ENCODE assay signal across 34 cellular contexts in the genomic region with DNA sequence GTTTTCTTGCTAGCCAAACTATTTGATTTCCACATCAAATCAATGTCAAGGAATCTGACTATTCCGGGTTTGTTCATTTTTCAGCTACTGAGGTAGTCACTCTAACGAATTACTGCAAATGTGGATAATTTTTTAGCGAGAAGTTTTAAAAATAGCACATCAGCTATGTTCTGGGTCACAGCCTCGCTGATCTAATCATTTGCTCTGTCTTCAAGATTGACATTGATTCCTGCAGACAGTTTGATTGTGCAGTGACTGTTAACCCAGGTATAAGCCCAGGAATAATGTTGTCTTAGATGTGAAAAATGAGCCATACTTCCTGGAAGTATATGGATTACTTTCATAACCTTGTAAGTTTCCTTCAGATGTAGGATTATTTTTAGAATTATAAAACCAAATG.
A peak's percentile ranks its signal among the peaks of the same experiment; 100 is the strongest.
DNase-seq lines count a peak whose midpoint lies in the region; ATAC-seq, FAIRE-seq and TF ChIP-seq lines count a peak whose summit lies in the region.
"Had no signal": no experiment of that assay in that cellular context is flagged by ENCODE, and none has a peak within 500 bp of the region (broad histone marks: within the 10 kb centered on the region; RNA-seq: fewer than 3 reads in every experiment).

No MANE protein-coding gene starts in this region.

- no peaks in the 10 kb centered on the region; the same call in 1 of the 2 replicates for H3K4me1 ChIP-seq in SJCRH30
- H3K4me1 ChIP-seq: A549; BE2C; BLaER1; BLaER1 treated with 17β-estradiol and CSF1 and Interleukin-3, amounts not matched to agents 10 nM and 100 nM; Caco-2 had no signal

- no peak overlapping the region for H2AFZ ChIP-seq in neural cell (ENCODE audit: low read depth, low read length)

- H3K9ac ChIP-seq in neural cell (ENCODE audit: low read length), result no peak overlapping the region
- H3K9ac ChIP-seq: BLaER1; BLaER1 treated with 17β-estradiol and CSF1 and Interleukin-3, amounts not matched to agents 10 nM and 100 nM had no signal

- H3K27me3 ChIP-seq in bronchial epithelial cell (ENCODE audit: control insufficient read depth, insufficient read depth, low read length) (no peaks in the 10 kb centered on the region), neural cell (ENCODE audit: insufficient read depth, low read depth, low read length) (no peaks in the 10 kb centered on the region), SJCRH30 (no peaks in the 10 kb centered on the region)
- H3K27me3 ChIP-seq: BE2C; BLaER1; BLaER1 treated with 17β-estradiol and CSF1 and Interleukin-3, amounts not matched to agents 10 nM and 100 nM had no signal

- H4K20me1 ChIP-seq in neural cell (ENCODE audit: insufficient read depth), result no peaks in the 10 kb centered on the region
- H4K20me1 ChIP-seq: BLaER1; BLaER1 treated with 17β-estradiol and CSF1 and Interleukin-3, amounts not matched to agents 10 nM and 100 nM had no signal

- ATAC-seq in GM21526 (IDR thresholded peaks at IDR 0.05; ENCODE audit: low FRiP score, unreplicated experiment) (no peak), left ventricle myocardium superior (no peak)
- ATAC-seq: A549; CD8-positive, alpha-beta T cell had no signal

- H3F3A ChIP-seq in neural cell (ENCODE audit: insufficient read depth, low read length, poor library complexity, severe bottlenecking), result no peaks in the 10 kb centered on the region

- no peaks in the 10 kb centered on the region for H3K9me2 ChIP-seq in neural cell (ENCODE audit: insufficient read depth, low read length)

- H3K79me2 ChIP-seq in neural cell (replicated peaks; ENCODE audit: insufficient read depth, low read length), result no peaks in the 10 kb centered on the region

- TF ChIP-seq RAD21 in neural cell (conservative IDR thresholded peaks at IDR 0.05), result no peak

- H3K36me3 ChIP-seq in bronchial epithelial cell (ENCODE audit: control insufficient read depth, insufficient read depth, low read length) (no peaks in the 10 kb centered on the region), neural cell (ENCODE audit: insufficient read depth, low read length) (no peaks in the 10 kb centered on the region), SJCRH30 (no peaks in the 10 kb centered on the region)
- H3K36me3 ChIP-seq: BE2C; BLaER1; BLaER1 treated with 17β-estradiol and CSF1 and Interleukin-3, amounts not matched to agents 10 nM and 100 nM had no signal

- FAIRE-seq in D721Med (lab: Jason Lieb, UNC), result peak; percentile 91
- no peak for FAIRE-seq in bronchial epithelial cell (lab: Jason Lieb, UNC)
- FAIRE-seq in HTR-8/SVneo (lab: Jason Lieb, UNC), result no peak
- FAIRE-seq: A204.1, A549 had no signal

- no peak overlapping the region for H3K4me2 ChIP-seq in neural cell (ENCODE audit: low read length)
- H3K4me2 ChIP-seq: A549; BLaER1; BLaER1 treated with 17β-estradiol and CSF1 and Interleukin-3, amounts not matched to agents 10 nM and 100 nM had no signal

- TF ChIP-seq CTCF in D721Med (IDR thresholded peaks at IDR 0.05; ENCODE audit: insufficient read depth, missing control alignments), result no peak
- no peak for TF ChIP-seq CTCF in bronchial epithelial cell (IDR thresholded peaks at IDR 0.05; ENCODE audit: insufficient read depth, low read length, severe bottlenecking)
- no peak for TF ChIP-seq CTCF in neural cell (IDR thresholded peaks at IDR 0.05; ENCODE audit: poor library complexity, severe bottlenecking)

- peak; percentile 88 for TF ChIP-seq EP300 in neural cell (conservative IDR thresholded peaks at IDR 0.05; ENCODE audit: poor library complexity, severe bottlenecking)

- H3K27ac ChIP-seq in neural cell (ENCODE audit: low read length) (peak overlapping the region; percentile 37), SJCRH30 (no peak overlapping the region)
- H3K27ac ChIP-seq: 22Rv1; A549; BLaER1; BLaER1 treated with 17β-estradiol and CSF1 and Interleukin-3, amounts not matched to agents 10 nM and 100 nM; C4-2B had no signal

- no peaks in the 10 kb centered on the region for H3K9me3 ChIP-seq in neural cell (ENCODE audit: low read length)
- H3K9me3 ChIP-seq in SJCRH30 (replicated peaks), result no peaks in the 10 kb centered on the region
- H3K9me3 ChIP-seq: A549; BE2C; BLaER1; BLaER1 treated with 17β-estradiol and CSF1 and Interleukin-3, amounts not matched to agents 10 nM and 100 nM; Caco-2 had no signal

- intact Hi-C loops in left ventricle myocardium superior (cut with micrococcal nuclease), result no loop called here

- DNase-seq in D721Med (ENCODE audit: insufficient read length, low spot score) (no peak), bronchial epithelial cell (ENCODE audit: low read depth) (peak; percentile 5), putamen (ENCODE audit: low spot score) (peak; percentile 56), HTR-8/SVneo (ENCODE audit: insufficient read length, low spot score) (no peak), SJCRH30 (no peak), left ventricle myocardium superior (no peak)
- DNase-seq: 8988T; ACHN; AML-193; BE2C; C1 segment of cervical spinal cord; Caco-2; Calu3; CD4-positive, alpha-beta memory T cell; CD4-positive, alpha-beta T cell; CD4-positive, CD25-positive, alpha-beta regulatory T cell; CD8-positive, alpha-beta memory T cell; CD8-positive, alpha-beta T cell; COR-L47; DMS 273 treated with DMSO at 0.1 percent for 48 hours; DMS153; DMS53; DMS79; DMS79 treated with DMSO at 0.1 percent for 48 hours; DND-41; EL had no signal

- no peak overlapping the region for H3K4me3 ChIP-seq in bronchial epithelial cell (ENCODE audit: low read depth, low read length)
- peak overlapping the region; percentile 20 for H3K4me3 ChIP-seq in neural cell (ENCODE audit: low read length)
- no peak overlapping the region for H3K4me3 ChIP-seq in SJCRH30
- H3K4me3 ChIP-seq: A549; BLaER1; BLaER1 treated with 17β-estradiol and CSF1 and Interleukin-3, amounts not matched to agents 10 nM and 100 nM had no signal

TF ChIP-seq in neural cell, 6 proteins besides CTCF, POLR2A, EP300 and RAD21:
- TF ChIP-seq SMC3 (conservative IDR thresholded peaks at IDR 0.05; ENCODE audit: poor library complexity) (no peak), MXI1 (conservative IDR thresholded peaks at IDR 0.05; ENCODE audit: poor library complexity, severe bottlenecking) (no peak), POLR2AphosphoS5 (IDR thresholded peaks at IDR 0.05) (peak; percentile 65), EZH2 (IDR thresholded peaks at IDR 0.05; ENCODE audit: borderline replicate concordance, insufficient read depth, low read length, poor library complexity, severe bottlenecking) (no peak), TAF1 (IDR thresholded peaks at IDR 0.05; ENCODE audit: low read depth) (no peak)
- TF ChIP-seq, protein P1, sequence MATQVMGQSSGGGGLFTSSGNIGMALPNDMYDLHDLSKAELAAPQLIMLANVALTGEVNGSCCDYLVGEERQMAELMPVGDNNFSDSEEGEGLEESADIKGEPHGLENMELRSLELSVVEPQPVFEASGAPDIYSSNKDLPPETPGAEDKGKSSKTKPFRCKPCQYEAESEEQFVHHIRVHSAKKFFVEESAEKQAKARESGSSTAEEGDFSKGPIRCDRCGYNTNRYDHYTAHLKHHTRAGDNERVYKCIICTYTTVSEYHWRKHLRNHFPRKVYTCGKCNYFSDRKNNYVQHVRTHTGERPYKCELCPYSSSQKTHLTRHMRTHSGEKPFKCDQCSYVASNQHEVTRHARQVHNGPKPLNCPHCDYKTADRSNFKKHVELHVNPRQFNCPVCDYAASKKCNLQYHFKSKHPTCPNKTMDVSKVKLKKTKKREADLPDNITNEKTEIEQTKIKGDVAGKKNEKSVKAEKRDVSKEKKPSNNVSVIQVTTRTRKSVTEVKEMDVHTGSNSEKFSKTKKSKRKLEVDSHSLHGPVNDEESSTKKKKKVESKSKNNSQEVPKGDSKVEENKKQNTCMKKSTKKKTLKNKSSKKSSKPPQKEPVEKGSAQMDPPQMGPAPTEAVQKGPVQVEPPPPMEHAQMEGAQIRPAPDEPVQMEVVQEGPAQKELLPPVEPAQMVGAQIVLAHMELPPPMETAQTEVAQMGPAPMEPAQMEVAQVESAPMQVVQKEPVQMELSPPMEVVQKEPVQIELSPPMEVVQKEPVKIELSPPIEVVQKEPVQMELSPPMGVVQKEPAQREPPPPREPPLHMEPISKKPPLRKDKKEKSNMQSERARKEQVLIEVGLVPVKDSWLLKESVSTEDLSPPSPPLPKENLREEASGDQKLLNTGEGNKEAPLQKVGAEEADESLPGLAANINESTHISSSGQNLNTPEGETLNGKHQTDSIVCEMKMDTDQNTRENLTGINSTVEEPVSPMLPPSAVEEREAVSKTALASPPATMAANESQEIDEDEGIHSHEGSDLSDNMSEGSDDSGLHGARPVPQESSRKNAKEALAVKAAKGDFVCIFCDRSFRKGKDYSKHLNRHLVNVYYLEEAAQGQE (IDR thresholded peaks at IDR 0.05; ENCODE audit: borderline replicate concordance), result peak; percentile 56
TF ChIP-seq in neural cell: peak in this region for 2.

Comparison
In these comparisons a context has a peak if more than half of its experiments do, and no peak if none do; other contexts are left out.
1. DNase-seq: peak in bronchial epithelial cell (single experiment) and putamen (single experiment); none in D721Med (single experiment), HTR-8/SVneo (single experiment), SJCRH30 (0 of 2) and left ventricle myocardium superior (single experiment).